Comparison of ENCODE assay signal across 36 cellular contexts in genomic region chr1:160752926-160753325, GRCh38. TPM values are rescaled to one million over a fixed set of nuclear protein-coding genes. Genes with fewer than 3 reads are reported as not detected.
DNase-seq lines count a peak whose midpoint lies in the region; ATAC-seq, FAIRE-seq and TF ChIP-seq lines count a peak whose summit lies in the region.
"Had no signal": no experiment of that assay in that cellular context is flagged by ENCODE, and none has a peak within 500 bp of the region (broad histone marks: within the 10 kb centered on the region; RNA-seq: fewer than 3 reads in every experiment).

No MANE protein-coding gene starts in this region.

- H3K9me3 Mint-ChIP-seq in CD8-positive, alpha-beta T cell = no peaks in the 10 kb centered on the region
- H3K9me3 Mint-ChIP-seq in astrocyte (ENCODE audit: unreplicated experiment) = peaks cover 5% of the 10 kb centered on the region
- peaks cover 5% of the 10 kb centered on the region for H3K9me3 Mint-ChIP-seq in mesothelial cell of epicardium
- no peaks in the 10 kb centered on the region for H3K9me3 Mint-ChIP-seq in naive thymus-derived CD8-positive, alpha-beta T cell
- H3K9me3 Mint-ChIP-seq: brain had no signal

- FAIRE-seq in astrocyte (lab: Jason Lieb, UNC) = no peak
- FAIRE-seq: HepG2, islet of Langerhans, TTC549 had no signal

- peak overlapping the region; percentile 3 for H3K27ac Mint-ChIP-seq in CD8-positive, alpha-beta T cell
- H3K27ac Mint-ChIP-seq in astrocyte (ENCODE audit: unreplicated experiment) (peak overlapping the region; percentile 21), mesothelial cell of epicardium (peak overlapping the region; percentile 91)
- H3K27ac Mint-ChIP-seq in naive thymus-derived CD8-positive, alpha-beta T cell = peak overlapping the region in 4 of 10 donors; percentile 17 to 76 (median 27)
- H3K27ac Mint-ChIP-seq: activated CD4-positive, alpha-beta memory T cell treated with anti-CD3 and anti-CD28 coated beads for 36 hours; brain; progenitor cell of endocrine pancreas; T-helper 17 cell had no signal

- H3K4me3 Mint-ChIP-seq in CD8-positive, alpha-beta T cell = no peak overlapping the region
- H3K4me3 Mint-ChIP-seq in astrocyte (ENCODE audit: unreplicated experiment) (no peak overlapping the region), mesothelial cell of epicardium (no peak overlapping the region)
- no peak overlapping the region for H3K4me3 Mint-ChIP-seq in naive thymus-derived CD8-positive, alpha-beta T cell
- H3K4me3 Mint-ChIP-seq: activated CD4-positive, alpha-beta memory T cell treated with anti-CD3 and anti-CD28 coated beads for 36 hours; brain; T-helper 17 cell had no signal

- H3K4me1 Mint-ChIP-seq in CD8-positive, alpha-beta T cell (ENCODE audit: low read depth) = peaks cover 74% of the 10 kb centered on the region
- H3K4me1 Mint-ChIP-seq in astrocyte (ENCODE audit: low read depth, unreplicated experiment) = peaks cover 15% of the 10 kb centered on the region
- peaks cover 28% of the 10 kb centered on the region for H3K4me1 Mint-ChIP-seq in mesothelial cell of epicardium
- H3K4me1 Mint-ChIP-seq in naive thymus-derived CD8-positive, alpha-beta T cell = peaks cover 21 to 65% (median 62%) of the 10 kb centered on the region in 4 donors
- H3K4me1 Mint-ChIP-seq: brain had no signal

- H3K4me1 ChIP-seq in CD8-positive, alpha-beta T cell (ENCODE audit: insufficient read depth, low read length) = peaks cover 58% of the 10 kb centered on the region
- H3K4me1 ChIP-seq in HEK293 (ENCODE audit: control insufficient read depth, insufficient read depth, low read length) (peaks cover 8% of the 10 kb centered on the region; the same call in 1 of the 2 replicates), astrocyte (ENCODE audit: insufficient read depth, low read length) (no peaks in the 10 kb centered on the region)
- H3K4me1 ChIP-seq: left ventricle myocardium inferior, right lobe of liver, transverse colon had no signal

- H3K27me3 ChIP-seq in CD8-positive, alpha-beta T cell (ENCODE audit: insufficient read depth, low read length) = no peaks in the 10 kb centered on the region
- H3K27me3 ChIP-seq in astrocyte (ENCODE audit: insufficient read depth, low read length) = no peaks in the 10 kb centered on the region
- H3K27me3 ChIP-seq: BLaER1 treated with 17β-estradiol and CSF1 and Interleukin-3, amounts not matched to agents 10 nM and 100 nM; right lobe of liver; spleen; transverse colon had no signal

- TF ChIP-seq CTCF in CD8-positive, alpha-beta T cell (IDR thresholded peaks at IDR 0.05) = no peak
- TF ChIP-seq CTCF in HEK293 (tag by site-specific recombination; IDR thresholded peaks at IDR 0.05) (no peak), astrocyte (IDR thresholded peaks at IDR 0.05; ENCODE audit: insufficient read depth, low read depth, low read length) (no peak), mesothelial cell of epicardium (IDR thresholded peaks at IDR 0.05; ENCODE audit: unreplicated experiment) (no peak)

- no peak for ATAC-seq in CD8-positive, alpha-beta T cell
- no peak for ATAC-seq in naive thymus-derived CD8-positive, alpha-beta T cell
- ATAC-seq in HG02970 (IDR thresholded peaks at IDR 0.05; ENCODE audit: low FRiP score, unreplicated experiment) = no peak
- ATAC-seq: activated CD4-positive, CD25-positive, alpha-beta regulatory T cell treated with anti-CD3 and anti-CD28 coated beads, Interleukin-2, amount 50 U/mL, for 24 hours; HepG2; right lobe of liver; Right ventricle myocardium inferior; T-helper 17 cell had no signal

- intact Hi-C loops in CD8-positive, alpha-beta T cell (cut with DNase I, micrococcal nuclease) = loop anchor here in 1 of 2 experiments (2.0 kb wide), 1 partner anchor 14 kb away; the partner anchor contains the start of gene SLAMF7

- CTCF ChIA-PET in CD8-positive, alpha-beta T cell (lab: Charles Lee) = interaction anchor here (1.4 to 7.0 kb wide), 2 partner anchors 12 to 14 kb away, joined by 4 to 51 read pairs; no protein-coding TSS in a partner anchor
- CTCF ChIA-PET in HEK293 (lab: Yijun Ruan, JAX) = interaction anchor here (0.6 to 0.8 kb wide), 2 partner anchors 29 to 356 kb away, joined by 4 to 5 read pairs; no protein-coding TSS in a partner anchor

- H3K9me3 ChIP-seq in CD8-positive, alpha-beta T cell (ENCODE audit: low read length) = no peaks in the 10 kb centered on the region
- H3K9me3 ChIP-seq in HEK293 (ENCODE audit: control insufficient read depth, insufficient read depth, low read depth, low read length) (no peaks in the 10 kb centered on the region), astrocyte (ENCODE audit: insufficient read depth, low read depth, low read length) (no peaks in the 10 kb centered on the region)
- H3K9me3 ChIP-seq: BLaER1 treated with 17β-estradiol and CSF1 and Interleukin-3, amounts not matched to agents 10 nM and 100 nM; HAP-1; left ventricle myocardium inferior; right lobe of liver; SK-N-SH; spleen; transverse colon had no signal

- POLR2A ChIA-PET in CD8-positive, alpha-beta T cell (lab: Charles Lee) = interaction anchor here (0.6 to 1.2 kb wide), 3 partner anchors 9 to 126 kb away, joined by 3 to 4 read pairs (median 3); no protein-coding TSS in a partner anchor
- POLR2A ChIA-PET in HEK293 (lab: Yijun Ruan, JAX) = no interaction called here
- POLR2A ChIA-PET in naive thymus-derived CD8-positive, alpha-beta T cell (lab: Charles Lee) = no interaction called here

- no peaks in the 10 kb centered on the region for H3K27me3 Mint-ChIP-seq in CD8-positive, alpha-beta T cell (ENCODE audit: low read depth)
- peaks cover 15% of the 10 kb centered on the region for H3K27me3 Mint-ChIP-seq in astrocyte (ENCODE audit: low read depth, unreplicated experiment)
- H3K27me3 Mint-ChIP-seq in mesothelial cell of epicardium (ENCODE audit: low read depth) = peaks cover 19% of the 10 kb centered on the region
- H3K27me3 Mint-ChIP-seq in naive thymus-derived CD8-positive, alpha-beta T cell = no peaks in the 10 kb centered on the region
- H3K27me3 Mint-ChIP-seq: activated CD4-positive, alpha-beta memory T cell treated with anti-CD3 and anti-CD28 coated beads for 36 hours had no signal

- H3K79me2 ChIP-seq in astrocyte (ENCODE audit: insufficient read depth, low read length) = no peaks in the 10 kb centered on the region

- peaks cover 18% of the 10 kb centered on the region for H3K36me3 Mint-ChIP-seq in CD8-positive, alpha-beta T cell
- no peaks in the 10 kb centered on the region for H3K36me3 Mint-ChIP-seq in astrocyte (ENCODE audit: low read depth, unreplicated experiment)
- no peaks in the 10 kb centered on the region for H3K36me3 Mint-ChIP-seq in mesothelial cell of epicardium
- no peaks in the 10 kb centered on the region for H3K36me3 Mint-ChIP-seq in naive thymus-derived CD8-positive, alpha-beta T cell
- H3K36me3 Mint-ChIP-seq: brain had no signal

- H2AFZ ChIP-seq in astrocyte (ENCODE audit: low read depth, low read length) = no peak overlapping the region

- H3K36me3 ChIP-seq in CD8-positive, alpha-beta T cell (ENCODE audit: insufficient read depth, low read length) = no peaks in the 10 kb centered on the region
- H3K36me3 ChIP-seq in HEK293 (ENCODE audit: control insufficient read depth in 2 of 2, insufficient read depth in 1 of 2, low read length in 2 of 2) (no peaks in the 10 kb centered on the region), astrocyte (ENCODE audit: insufficient read depth, low read length) (no peaks in the 10 kb centered on the region)
- H3K36me3 ChIP-seq: HAP-1, left ventricle myocardium inferior, right lobe of liver, transverse colon had no signal

- no peak overlapping the region for H3K4me3 ChIP-seq in CD8-positive, alpha-beta T cell (ENCODE audit: low read depth, low read length)
- no peak overlapping the region for H3K4me3 ChIP-seq in HEK293 (ENCODE audit: low read depth, low read length)
- no peak overlapping the region for H3K4me3 ChIP-seq in astrocyte (ENCODE audit: insufficient read depth, low read depth, low read length)
- H3K4me3 ChIP-seq: BLaER1 treated with 17β-estradiol and CSF1 and Interleukin-3, amounts not matched to agents 10 nM and 100 nM; HAP-1; left ventricle myocardium inferior; right lobe of liver; spleen; transverse colon had no signal

- H3K4me2 ChIP-seq in astrocyte (ENCODE audit: low read length) = no peak overlapping the region
- H3K4me2 ChIP-seq: BLaER1 treated with 17β-estradiol and CSF1 and Interleukin-3, amounts not matched to agents 10 nM and 100 nM; SK-N-SH had no signal

- H3K9ac ChIP-seq in astrocyte (ENCODE audit: low read length) = no peak overlapping the region
- H3K9ac ChIP-seq: BLaER1 treated with 17β-estradiol and CSF1 and Interleukin-3, amounts not matched to agents 10 nM and 100 nM; SK-N-SH had no signal

- no peak overlapping the region for H3K27ac ChIP-seq in CD8-positive, alpha-beta T cell (ENCODE audit: low read depth, low read length)
- H3K27ac ChIP-seq in HEK293 (ENCODE audit: extremely low read depth, low read depth, low read length) (no peak overlapping the region), astrocyte (ENCODE audit: low read depth, low read length) (no peak overlapping the region)
- H3K27ac ChIP-seq: BLaER1 treated with 17β-estradiol and CSF1 and Interleukin-3, amounts not matched to agents 10 nM and 100 nM; epithelial cell of prostate; left ventricle myocardium inferior; right lobe of liver; transverse colon had no signal

- H4K20me1 ChIP-seq in astrocyte (ENCODE audit: insufficient read depth, low read length) = no peaks in the 10 kb centered on the region
- H4K20me1 ChIP-seq: BLaER1 treated with 17β-estradiol and CSF1 and Interleukin-3, amounts not matched to agents 10 nM and 100 nM had no signal

- no peak for DNase-seq in CD8-positive, alpha-beta T cell
- DNase-seq in astrocyte (ENCODE audit: low read depth) (no peak), mesothelial cell of epicardium (ENCODE audit: low spot score in 2 of 2, unreplicated experiment in 2 of 2) (no peak), middle frontal gyrus (ENCODE audit: extremely low spot score, low spot score) (no peak)
- DNase-seq in naive thymus-derived CD8-positive, alpha-beta T cell = no peak
- DNase-seq: activated CD4-positive, alpha-beta memory T cell treated with anti-CD3 and anti-CD28 coated beads for 36 hours; activated CD8-positive, alpha-beta memory T cell treated with anti-CD3 and anti-CD28 coated beads, Interleukin-2, amount 50 U/mL, for 48 hours; activated effector memory CD4-positive, alpha-beta T cell treated with Interleukin-2 at 50 U/mL for 16 hours; COR-L47; left ventricle myocardium inferior; mesendoderm; MM.1S; NCI-H2029 treated with DMSO at 0.1 percent for 48 hours; NCI-H69; right lobe of liver; SK-N-SH; spleen; stimulated activated CD4-positive, alpha-beta T cell treated with anti-CD3 and anti-CD28 coated beads, Interleukin-2, amount 100 ng/mL, for 24 hours; T-helper 17 cell; transverse colon had no signal

RNA-seq across cellular contexts. Expression of gene SLAMF7, which starts 13.9 kb away (rescaled TPM):
- 10 to 100 TPM; 13.3 to 14.8 TPM for total RNA-seq in CD8-positive, alpha-beta T cell
- total RNA-seq in astrocyte (0.31 and 0.32 TPM in 2 replicates), mesothelial cell of epicardium (not detected in 3 replicates)
- 1 to 10 TPM; 4.5 to 6.2 TPM for total RNA-seq in naive thymus-derived CD8-positive, alpha-beta T cell
- 100 to 1,000 TPM in 1 of 3 donors, 1 to 10 TPM in 2; 3.8 to 102 (median 4.0) TPM for polyA plus RNA-seq in naive thymus-derived CD8-positive, alpha-beta T cell
- total RNA-seq: cerebellum, glomerular endothelial cell, HepG2, myocyte, progenitor cell of endocrine pancreas had no signal
- polyA plus RNA-seq: AG04450, HepG2, SK-N-SH had no signal

RNA-seq across cellular contexts. Expression of gene CD48, which starts 41.3 kb away (rescaled TPM):
- 100 to 1,000 TPM; 397 to 399 TPM for total RNA-seq in CD8-positive, alpha-beta T cell
- not detected in 2 replicates for total RNA-seq in astrocyte
- 0.31 to 0.57 TPM (median 0.56 TPM) in 3 replicates for total RNA-seq in mesothelial cell of epicardium
- total RNA-seq in naive thymus-derived CD8-positive, alpha-beta T cell = 100 to 1,000 TPM; 272 to 276 TPM
- polyA plus RNA-seq in naive thymus-derived CD8-positive, alpha-beta T cell = 100 to 1,000 TPM; 186 to 213 (median 200) TPM
- total RNA-seq: glomerular endothelial cell, HepG2, myocyte, progenitor cell of endocrine pancreas had no signal
- polyA plus RNA-seq: AG04450, HepG2, SK-N-SH had no signal

RNA-seq across cellular contexts. Expression of gene LY9, which starts 43.0 kb away (rescaled TPM):
- total RNA-seq in CD8-positive, alpha-beta T cell = 100 to 1,000 TPM; 103 to 104 TPM
- total RNA-seq in astrocyte = not detected in 2 replicates
- total RNA-seq in mesothelial cell of epicardium = not detected in 3 replicates
- total RNA-seq in naive thymus-derived CD8-positive, alpha-beta T cell = 100 to 1,000 TPM; 150 to 156 TPM
- 100 to 1,000 TPM; 167 to 223 (median 189) TPM for polyA plus RNA-seq in naive thymus-derived CD8-positive, alpha-beta T cell
- total RNA-seq: cerebellum, glomerular endothelial cell, HepG2, left ventricle myocardium inferior, myocyte, progenitor cell of endocrine pancreas, Right ventricle myocardium inferior had no signal
- polyA plus RNA-seq: AG04450, HepG2, SK-N-SH had no signal

Comparison
In these comparisons a context has a peak if more than half of its experiments do, and no peak if none do; other contexts are left out.
1. RNA of gene CD48, which starts 41.3 kb away (total RNA-seq): 397 to 399 TPM in CD8-positive, alpha-beta T cell and 272 to 276 TPM in naive thymus-derived CD8-positive, alpha-beta T cell; 0.31 to 0.57 TPM in mesothelial cell of epicardium and not detected in astrocyte; every median in the first group is over 100 times any median in the second.
2. RNA of gene LY9, which starts 43.0 kb away (total RNA-seq): 150 to 156 TPM in naive thymus-derived CD8-positive, alpha-beta T cell and 103 to 104 TPM in CD8-positive, alpha-beta T cell; not detected in astrocyte and not detected in mesothelial cell of epicardium; every median in the first group is over 100 times any median in the second.